21 cellular contexts compared by ENCODE assay signal in genomic region chr4:85452073-85452764, GRCh38. TPM values are rescaled to one million over a fixed set of nuclear protein-coding genes. Genes with fewer than 3 reads are reported as not detected.
"Had no signal": no experiment of that assay in that cellular context is flagged by ENCODE, and none has a peak within 500 bp of the region (broad histone marks: within the 10 kb centered on the region; RNA-seq: fewer than 3 reads in every experiment).

No MANE protein-coding gene starts in this region.

- H3K4me1 ChIP-seq: psoas muscle, testis, upper lobe of left lung had no signal

- FAIRE-seq: small intestine had no signal

- H3K4me3 ChIP-seq: lung, psoas muscle, testis, upper lobe of left lung had no signal

- DNase-seq: activated CD4-positive, alpha-beta T cell treated with anti-CD3 and anti-CD28 coated beads, Interleukin-2, amount 10 ng/mL, durations not matched to agents 24 days and 14 days; activated CD4-positive, CD25-positive, alpha-beta regulatory T cell; activated CD8-positive, alpha-beta T cell treated with anti-CD3 and anti-CD28 coated beads for 36 hours; activated naive CD4-positive, alpha-beta T cell treated with anti-CD3 and anti-CD28 coated beads for 36 hours; activated T-cell treated with anti-CD3 and anti-CD28 coated beads, Interleukin-2, amount 50 U/mL, for 24 hours; anterior cingulate cortex; caudate nucleus; effector memory CD8-positive, alpha-beta T cell; foreskin melanocyte; hypothalamus; islet precursor cell; left colon; psoas muscle; right cardiac atrium; small intestine; stimulated activated CD4-positive, alpha-beta T cell treated with anti-CD3 and anti-CD28 coated beads, Interleukin-15, amount 100 ng/mL, for 24 hours; stimulated activated CD4-positive, alpha-beta T cell treated with anti-CD3 and anti-CD28 coated beads, Interleukin-2, amount 100 ng/mL, for 48 hours; testis; upper lobe of left lung had no signal

- H3K27me3 ChIP-seq: testis, upper lobe of left lung had no signal

- ATAC-seq: activated CD8-positive, alpha-beta T cell treated with anti-CD3 and anti-CD28 coated beads for 36 hours; effector memory CD8-positive, alpha-beta T cell; left colon; psoas muscle; right cardiac atrium had no signal

- H3K27ac ChIP-seq: psoas muscle, testis, upper lobe of left lung had no signal

- H3K9me3 ChIP-seq: psoas muscle, testis, upper lobe of left lung had no signal

- H3K36me3 ChIP-seq: upper lobe of left lung had no signal

RNA-seq across cellular contexts. Expression of gene ARHGAP24, which starts 22.7 kb away (rescaled TPM):
- total RNA-seq: activated CD4-positive, alpha-beta T cell treated with anti-CD3 and anti-CD28 coated beads, Interleukin-2, amount 10 ng/mL, durations not matched to agents 24 days and 14 days; activated naive CD4-positive, alpha-beta T cell treated with anti-CD3 and anti-CD28 coated beads for 36 hours; activated T-helper 2 cell treated with anti-CD3 and anti-CD28 coated beads, Interferon-gamma antibody, Interleukin-2, Interleukin-4, amounts not matched to agents 10 μg/mL and 5 μg/mL and 100 μg/mL, durations not matched to agents 14 hours and 24 hours and 36 hours had no signal
